In the genomic region with DNA sequence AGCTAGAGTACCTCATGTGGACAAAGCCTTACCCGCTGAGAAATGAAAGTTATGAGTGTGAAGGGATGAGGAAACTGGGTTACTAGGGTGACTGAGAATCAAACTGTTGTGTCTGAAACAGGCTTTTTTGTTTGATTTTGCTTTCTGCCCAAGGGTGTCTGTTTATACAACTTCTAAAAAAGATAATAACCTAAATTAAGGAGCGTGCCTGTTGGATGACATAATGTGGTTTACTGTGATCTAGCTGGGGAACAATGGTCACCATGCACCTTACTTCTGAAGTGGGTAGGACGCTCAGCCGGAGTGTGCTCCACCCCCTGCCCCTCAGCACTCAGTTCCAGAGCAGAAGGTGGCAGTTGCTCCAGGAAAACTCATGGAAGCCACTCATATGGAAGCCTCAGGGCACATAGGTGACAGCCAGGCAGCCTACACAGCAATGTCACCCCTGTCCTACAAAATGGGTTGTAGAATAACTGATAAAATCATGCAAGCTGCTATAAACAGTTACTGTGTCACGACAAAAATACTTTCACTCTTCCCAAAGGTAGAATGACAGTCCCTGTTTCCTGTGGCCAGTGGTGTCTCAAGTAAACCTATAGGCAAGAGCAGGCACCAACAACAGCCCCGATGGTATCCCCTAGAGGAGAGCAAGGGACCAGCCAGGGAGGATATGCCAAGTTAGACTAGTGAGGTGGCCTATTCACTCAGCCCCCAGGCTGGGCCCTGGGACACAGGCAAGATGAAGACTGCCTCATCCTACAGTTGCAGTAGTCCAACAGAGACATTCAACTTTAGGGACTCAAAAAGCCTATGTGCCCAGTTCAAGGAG, we compare ENCODE assay signal across 9 cellular contexts. TPM values are rescaled to one million over a fixed set of nuclear protein-coding genes. Genes with fewer than 3 reads are reported as not detected.
A peak's percentile ranks its signal among the peaks of the same experiment; 100 is the strongest.
DNase-seq lines count a peak whose midpoint lies in the region; ATAC-seq, FAIRE-seq and TF ChIP-seq lines count a peak whose summit lies in the region.
"Had no signal": no experiment of that assay in that cellular context is flagged by ENCODE, and none has a peak within 500 bp of the region (broad histone marks: within the 10 kb centered on the region; RNA-seq: fewer than 3 reads in every experiment).

No MANE protein-coding gene starts in this region.

- ATAC-seq in body of pancreas, result peak; percentile 64

- H3K9me3 ChIP-seq in breast epithelium (no peaks in the 10 kb centered on the region), body of pancreas (no peaks in the 10 kb centered on the region)

- H3K36me3 ChIP-seq in breast epithelium, result no peaks in the 10 kb centered on the region
- no peaks in the 10 kb centered on the region for H3K36me3 ChIP-seq in body of pancreas (replicated peaks in 1 of 2; ENCODE audit: insufficient read depth in 1 of 2, low read depth in 2 of 2)

- H3K27me3 ChIP-seq in breast epithelium (no peaks in the 10 kb centered on the region), body of pancreas (no peaks in the 10 kb centered on the region)

- in situ Hi-C loops in T47D (cut with HindIII; ENCODE audit: low pct_unique_long_range_greater_than_20kb, low sequenced_read_pairs), result no loop called here

- H3K4me1 ChIP-seq in breast epithelium (no peaks in the 10 kb centered on the region), body of pancreas (peaks cover 5% of the 10 kb centered on the region)

- no peak for TF ChIP-seq POLR2A in breast epithelium (IDR thresholded peaks at IDR 0.05)
- no peak for TF ChIP-seq POLR2A in body of pancreas (IDR thresholded peaks at IDR 0.05)

- no peak overlapping the region for H3K4me3 ChIP-seq in breast epithelium
- no peak overlapping the region for H3K4me3 ChIP-seq in body of pancreas
- H3K4me3 ChIP-seq: skin epidermis had no signal

- intact Hi-C loops in breast epithelium (cut with DNase I; ENCODE audit: low total_unique reads), result no loop called here
- intact Hi-C loops in body of pancreas (cut with DNase I), result no loop called here

- peak overlapping the region in 1 of 2 donors; percentile 48 for H3K27ac ChIP-seq in breast epithelium
- peak overlapping the region in 2 of 4 donors; percentile 28 to 46 for H3K27ac ChIP-seq in body of pancreas

- DNase-seq in T47D (ENCODE audit: low read depth in 1 of 2, low spot score in 1 of 2) (peak; percentile 16 to 44), breast epithelium (ENCODE audit: low spot score in 2 of 2) (no peak), Kasumi-1 (lab: John Stamatoyannopoulos, UW) (peak; percentile 32 to 48), body of pancreas (no peak), urothelium cell line (ENCODE audit: low spot score) (peak; percentile 64), 8988T (no peak)
- no peak for DNase-seq in NK-92 treated with Interleukin-12 subunit alpha and Interleukin-12 subunit beta, amount 100 ng/mL, for 24 hours (lab: John Stamatoyannopoulos, UW)
- DNase-seq in stimulated activated CD4-positive, alpha-beta T cell treated with anti-CD3 and anti-CD28 coated beads, Interleukin-12 subunit alpha, Interleukin-12 subunit beta, amount 100 ng/mL, for 4 hours, result no peak

- no peak for TF ChIP-seq CTCF in breast epithelium (IDR thresholded peaks at IDR 0.05)
- TF ChIP-seq CTCF in body of pancreas (IDR thresholded peaks at IDR 0.05), result no peak

- 48 to 74% methylated on average over 6 of the region's 6 CpGs for WGBS in body of pancreas, 2 donors

- no peak for FAIRE-seq in urothelium cell line (lab: Jason Lieb, UNC)

RNA-seq across cellular contexts. Expression of gene SIPA1L2, which starts 29.3 kb away (rescaled TPM):
- total RNA-seq in breast epithelium (10 to 100 TPM; 16.3 to 46.9 (median 35.9) TPM), body of pancreas (1 to 10 TPM; 5.6 to 8.6 TPM)

Comparison
In these comparisons a context has a peak if more than half of its experiments do, and no peak if none do; other contexts are left out.
1. DNase-seq: peak in T47D (2 of 2), Kasumi-1 (2 of 2) and urothelium cell line (single experiment); none in breast epithelium (0 of 2), body of pancreas (0 of 4), NK-92 treated with Interleukin-12 subunit alpha and Interleukin-12 subunit beta, amount 100 ng/mL, for 24 hours (single experiment), stimulated activated CD4-positive, alpha-beta T cell treated with anti-CD3 and anti-CD28 coated beads, Interleukin-12 subunit alpha, Interleukin-12 subunit beta, amount 100 ng/mL, for 4 hours (single experiment) and 8988T (single experiment).